ENCODE assay signal across 19 cellular contexts in the genomic region with DNA sequence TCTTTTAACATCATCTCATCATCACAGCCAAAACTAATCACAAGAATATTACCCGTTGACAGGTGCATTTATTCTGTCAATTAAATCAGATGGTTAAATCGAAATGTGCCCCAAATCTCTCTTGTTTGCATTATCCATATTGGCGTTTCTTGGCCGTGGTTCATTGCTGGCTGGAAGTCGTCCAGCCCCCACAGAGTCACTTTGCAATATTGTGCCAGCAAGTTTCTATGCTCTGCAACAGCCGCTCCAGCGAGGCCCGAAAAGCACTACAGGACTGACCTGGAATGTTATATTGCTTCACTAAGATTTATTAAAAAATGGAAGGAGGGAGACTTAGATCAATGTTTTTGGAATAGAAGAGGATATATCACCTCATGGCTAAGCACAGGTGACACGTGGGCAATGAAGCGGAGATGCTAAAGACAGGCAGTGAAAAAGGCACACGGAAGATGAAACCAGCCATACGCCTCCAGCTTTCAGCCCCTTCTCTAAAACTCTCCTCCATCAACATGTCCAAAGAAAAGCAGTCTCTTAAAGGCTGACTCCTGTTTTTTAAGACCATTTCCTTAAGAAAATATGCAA.
"Had no signal": no experiment of that assay in that cellular context is flagged by ENCODE, and none has a peak within 500 bp of the region (broad histone marks: within the 10 kb centered on the region; RNA-seq: fewer than 3 reads in every experiment).

No MANE protein-coding gene starts in this region.

- H3K9me3 Mint-ChIP-seq: activated CD4-positive, alpha-beta memory T cell treated with anti-CD3 and anti-CD28 coated beads for 36 hours; activated naive CD4-positive, alpha-beta T cell treated with anti-CD3 and anti-CD28 coated beads, Interleukin-2, amount 10 ng/mL, durations not matched to agents 7 days and 5 days; activated T-helper 2 cell treated with anti-CD3 and anti-CD28 coated beads, Interferon-gamma antibody, Interleukin-2, Interleukin-4, amounts not matched to agents 10 μg/mL and 5 μg/mL and 100 μg/mL, durations not matched to agents 14 hours and 24 hours and 36 hours had no signal

- DNase-seq: activated CD4-positive, alpha-beta memory T cell treated with anti-CD3 and anti-CD28 coated beads for 36 hours; activated CD8-positive, alpha-beta memory T cell treated with anti-CD3 and anti-CD28 coated beads, Interleukin-2, amount 10 ng/mL, durations not matched to agents 7 days and 5 days; activated naive CD4-positive, alpha-beta T cell treated with anti-CD3 and anti-CD28 coated beads, Interleukin-2, amount 10 ng/mL, durations not matched to agents 7 days and 5 days; activated T-cell treated with anti-CD3 and anti-CD28 coated beads, Interleukin-2, amount 50 U/mL, for 1 hour; erythroblast; mammary epithelial cell; naive B cell; stimulated activated CD4-positive, alpha-beta T cell treated with anti-CD3 and anti-CD28 coated beads, Interleukin-2, amount 100 ng/mL, for 48 hours; WERI-Rb-1 had no signal

- H2AFZ ChIP-seq: hepatocyte, parathyroid adenoma had no signal

- ATAC-seq: activated CD8-positive, alpha-beta memory T cell treated with anti-CD3 and anti-CD28 coated beads, Interleukin-2, amount 10 ng/mL, durations not matched to agents 7 days and 5 days; left lung; stimulated activated memory B cell treated with anti-CD40 and anti-IgM and Interleukin-4, amounts not matched to agents 10 μg/mL and 1 μg/mL and 100 μg/mL, for 72 hours had no signal

- H3K4me1 ChIP-seq: left lung, parathyroid adenoma, tibial nerve, vagina had no signal

- H3K27me3 Mint-ChIP-seq: activated CD4-positive, alpha-beta memory T cell treated with anti-CD3 and anti-CD28 coated beads for 36 hours; activated CD8-positive, alpha-beta memory T cell treated with anti-CD3 and anti-CD28 coated beads, Interleukin-2, amount 10 ng/mL, durations not matched to agents 7 days and 5 days; activated naive CD4-positive, alpha-beta T cell treated with anti-CD3 and anti-CD28 coated beads, Interleukin-2, amount 10 ng/mL, durations not matched to agents 7 days and 5 days; naive B cell; stimulated activated memory B cell treated with anti-CD40 and anti-IgM and Interleukin-4, amounts not matched to agents 10 μg/mL and 1 μg/mL and 100 μg/mL, for 72 hours had no signal

- H3K4me3 Mint-ChIP-seq: activated CD4-positive, alpha-beta memory T cell treated with anti-CD3 and anti-CD28 coated beads for 36 hours; activated CD8-positive, alpha-beta memory T cell treated with anti-CD3 and anti-CD28 coated beads, Interleukin-2, amount 10 ng/mL, durations not matched to agents 7 days and 5 days; activated naive CD4-positive, alpha-beta T cell treated with anti-CD3 and anti-CD28 coated beads, Interleukin-2, amount 10 ng/mL, durations not matched to agents 7 days and 5 days; naive B cell; stimulated activated memory B cell treated with anti-CD40 and anti-IgM and Interleukin-4, amounts not matched to agents 10 μg/mL and 1 μg/mL and 100 μg/mL, for 72 hours had no signal

- H3K27me3 ChIP-seq: dorsolateral prefrontal cortex, hepatocyte, left lung, tibial nerve, vagina had no signal

- H3K27ac Mint-ChIP-seq: activated CD4-positive, alpha-beta memory T cell treated with anti-CD3 and anti-CD28 coated beads for 36 hours; activated CD8-positive, alpha-beta memory T cell treated with anti-CD3 and anti-CD28 coated beads, Interleukin-2, amount 10 ng/mL, durations not matched to agents 7 days and 5 days; activated naive CD4-positive, alpha-beta T cell treated with anti-CD3 and anti-CD28 coated beads, Interleukin-2, amount 10 ng/mL, durations not matched to agents 7 days and 5 days; activated T-helper 2 cell treated with anti-CD3 and anti-CD28 coated beads, Interferon-gamma antibody, Interleukin-2, Interleukin-4, amounts not matched to agents 10 μg/mL and 5 μg/mL and 100 μg/mL, durations not matched to agents 14 hours and 24 hours and 36 hours; naive B cell; stimulated activated memory B cell treated with anti-CD40 and anti-IgM and Interleukin-4, amounts not matched to agents 10 μg/mL and 1 μg/mL and 100 μg/mL, for 72 hours had no signal

- H3K4me2 ChIP-seq: hepatocyte had no signal

- H3K4me3 ChIP-seq: hepatocyte, left lung, tibial nerve, vagina had no signal

- H3K79me2 ChIP-seq: hepatocyte, parathyroid adenoma had no signal

- H3K27ac ChIP-seq: dorsolateral prefrontal cortex, hepatocyte, left lung, parathyroid adenoma, tibial nerve, vagina, WERI-Rb-1 had no signal

- H3K9me3 ChIP-seq: left lung, tibial nerve, vagina had no signal

- H3K9ac ChIP-seq: parathyroid adenoma had no signal

- H3K36me3 ChIP-seq: left lung, tibial nerve, vagina, WERI-Rb-1 had no signal

- H3K4me1 Mint-ChIP-seq: activated CD8-positive, alpha-beta memory T cell treated with anti-CD3 and anti-CD28 coated beads, Interleukin-2, amount 10 ng/mL, durations not matched to agents 7 days and 5 days; activated naive CD4-positive, alpha-beta T cell treated with anti-CD3 and anti-CD28 coated beads, Interleukin-2, amount 10 ng/mL, durations not matched to agents 7 days and 5 days; naive B cell had no signal

- H3K36me3 Mint-ChIP-seq: activated CD4-positive, alpha-beta memory T cell treated with anti-CD3 and anti-CD28 coated beads for 36 hours; activated CD8-positive, alpha-beta memory T cell treated with anti-CD3 and anti-CD28 coated beads, Interleukin-2, amount 10 ng/mL, durations not matched to agents 7 days and 5 days; activated naive CD4-positive, alpha-beta T cell treated with anti-CD3 and anti-CD28 coated beads, Interleukin-2, amount 10 ng/mL, durations not matched to agents 7 days and 5 days had no signal

- FAIRE-seq: astrocyte, keratinocyte had no signal
